In the genomic region with DNA sequence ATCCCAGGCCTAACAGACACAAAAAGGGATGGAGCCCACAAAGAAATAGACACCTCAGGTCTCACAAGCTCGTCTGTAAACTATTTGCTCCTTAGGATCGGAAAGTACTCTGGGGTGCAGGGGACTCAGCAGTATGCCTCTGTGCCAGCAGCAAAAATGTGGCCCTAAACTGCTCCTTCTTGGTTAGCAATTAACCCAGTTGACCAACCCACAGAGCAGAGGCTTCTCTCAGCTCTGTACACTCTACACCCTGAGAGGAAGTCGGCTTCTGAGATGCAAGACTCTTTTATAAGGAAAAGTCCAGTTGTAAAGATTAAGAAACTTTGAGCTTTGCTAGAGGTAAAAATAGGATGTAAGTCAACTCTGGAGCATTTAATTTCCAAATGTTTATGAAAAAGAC, we compare ENCODE assay signal across 17 cellular contexts.
DNase-seq lines count a peak whose midpoint lies in the region; ATAC-seq and TF ChIP-seq lines count a peak whose summit lies in the region.
"Had no signal": no experiment of that assay in that cellular context is flagged by ENCODE, and none has a peak within 500 bp of the region (broad histone marks: within the 10 kb centered on the region; RNA-seq: fewer than 3 reads in every experiment).

No MANE protein-coding gene starts in this region.

- H3K36me3 ChIP-seq in PC-9 (ENCODE audit: low read depth), result no peaks in the 10 kb centered on the region
- H3K36me3 ChIP-seq in sigmoid colon, result no peaks in the 10 kb centered on the region

- BruUV-seq in PC-9 (replicated peaks; lab: Mats Ljungman, UMichigan), result no TSS peak

- ATAC-seq in GM18907 (IDR thresholded peaks at IDR 0.05; ENCODE audit: unreplicated experiment) (peak; percentile 95), GM21529 (IDR thresholded peaks at IDR 0.05; ENCODE audit: unreplicated experiment) (peak; percentile 65), HG03139 (IDR thresholded peaks at IDR 0.05; ENCODE audit: unreplicated experiment) (peak; percentile 76), HG02870 (IDR thresholded peaks at IDR 0.05; ENCODE audit: unreplicated experiment) (no peak), natural killer cell (no peak)
- ATAC-seq: activated T-helper 17 cell treated with anti-CD3 and anti-CD28 coated beads, Interleukin-2, amount 50 U/mL, for 72 hours had no signal

- no peak overlapping the region for H3K4me3 Mint-ChIP-seq in natural killer cell
- H3K4me3 Mint-ChIP-seq: activated CD4-positive, alpha-beta memory T cell treated with anti-CD3 and anti-CD28 coated beads for 36 hours; activated T-helper 17 cell treated with anti-CD3 and anti-CD28 coated beads, Interleukin-2, amount 50 U/mL, for 72 hours; B cell had no signal

- H3K27ac ChIP-seq in PC-9, result no peak overlapping the region
- no peak overlapping the region for H3K27ac ChIP-seq in sigmoid colon

- H3K27me3 ChIP-seq in PC-9 (ENCODE audit: insufficient read depth, low read depth), result no peaks in the 10 kb centered on the region
- no peaks in the 10 kb centered on the region for H3K27me3 ChIP-seq in sigmoid colon
- H3K27me3 ChIP-seq: dorsolateral prefrontal cortex had no signal

- no peaks in the 10 kb centered on the region for H3K27me3 Mint-ChIP-seq in natural killer cell (ENCODE audit: low read depth in 2 of 2)
- H3K27me3 Mint-ChIP-seq: activated CD4-positive, alpha-beta memory T cell treated with anti-CD3 and anti-CD28 coated beads for 36 hours; activated T-helper 17 cell treated with anti-CD3 and anti-CD28 coated beads, Interleukin-2, amount 50 U/mL, for 72 hours had no signal

- CTCF ChIA-PET in PC-9 (lab: Charles Lee), result interaction anchor here (0.7 to 1.8 kb wide), 4 partner anchors 9 to 369 kb away, joined by 3 to 6 read pairs (median 4); no protein-coding TSS in a partner anchor

- peak; percentile 12 for DNase-seq in glomerular visceral epithelial cell (ENCODE audit: extremely low spot score)
- DNase-seq in PC-9, result no peak
- no peak for DNase-seq in sigmoid colon
- DNase-seq in natural killer cell, result no peak
- DNase-seq: activated CD4-positive, alpha-beta memory T cell treated with anti-CD3 and anti-CD28 coated beads for 36 hours; aorta; DMS153; dorsolateral prefrontal cortex; NCI-H82; retina; T1000 had no signal

- H2AFZ ChIP-seq in PC-9, result no peak overlapping the region; the same call in 1 of the 2 replicates

- POLR2A ChIA-PET in PC-9 (lab: Charles Lee; ENCODE audit: unreplicated experiment), result no interaction called here

- peaks cover 0 to 5% of the 10 kb centered on the region in 2 donors for H3K4me1 Mint-ChIP-seq in natural killer cell
- H3K4me1 Mint-ChIP-seq: B cell had no signal

- no peaks in the 10 kb centered on the region for H3K79me2 ChIP-seq in PC-9 (ENCODE audit: low read depth)

- no peaks in the 10 kb centered on the region for H4K20me1 ChIP-seq in PC-9 (ENCODE audit: insufficient read depth)

- H3K9me3 ChIP-seq in PC-9 (ENCODE audit: insufficient read depth, low read depth) (no peaks in the 10 kb centered on the region), sigmoid colon (no peaks in the 10 kb centered on the region)

- no peak for TF ChIP-seq EP300 in sigmoid colon (IDR thresholded peaks at IDR 0.05)

- H3K36me3 Mint-ChIP-seq in natural killer cell, result no peaks in the 10 kb centered on the region
- H3K36me3 Mint-ChIP-seq: activated CD4-positive, alpha-beta memory T cell treated with anti-CD3 and anti-CD28 coated beads for 36 hours had no signal

- no peaks in the 10 kb centered on the region for H3K9me3 Mint-ChIP-seq in natural killer cell
- H3K9me3 Mint-ChIP-seq: activated CD4-positive, alpha-beta memory T cell treated with anti-CD3 and anti-CD28 coated beads for 36 hours; activated T-helper 17 cell treated with anti-CD3 and anti-CD28 coated beads, Interleukin-2, amount 50 U/mL, for 72 hours had no signal

- H3K4me1 ChIP-seq in PC-9 (replicated peaks; ENCODE audit: insufficient read depth) (no peaks in the 10 kb centered on the region), sigmoid colon (no peaks in the 10 kb centered on the region)

- no peaks in the 10 kb centered on the region; the same call in 1 of the 2 replicates for H3F3A ChIP-seq in PC-9 (ENCODE audit: insufficient read depth, low read depth)

- no peak for TF ChIP-seq POLR2A in sigmoid colon (IDR thresholded peaks at IDR 0.05)

- intact Hi-C loops in PC-9 (cut with micrococcal nuclease; ENCODE audit: unreplicated experiment) (no loop called here), sigmoid colon (cut with DNase I) (no loop called here), natural killer cell (cut with micrococcal nuclease) (no loop called here)

- H3K9me2 ChIP-seq in PC-9 (ENCODE audit: insufficient read depth), result no peaks in the 10 kb centered on the region

- WGBS in sigmoid colon, 2 donors, result 22 to 68% methylated on average over 3 of the region's 3 CpGs

- H3K4me3 ChIP-seq in PC-9 (no peak overlapping the region), sigmoid colon (no peak overlapping the region)
- H3K4me3 ChIP-seq: dorsolateral prefrontal cortex had no signal

- H3K4me2 ChIP-seq in PC-9, result no peak overlapping the region

- TF ChIP-seq CTCF in PC-9 (conservative IDR thresholded peaks at IDR 0.05), result no peak
- no peak for TF ChIP-seq CTCF in sigmoid colon (IDR thresholded peaks at IDR 0.05)
- no peak for TF ChIP-seq CTCF in natural killer cell (IDR thresholded peaks at IDR 0.05)

- H3K27ac Mint-ChIP-seq in natural killer cell, result no peak overlapping the region
- H3K27ac Mint-ChIP-seq: activated CD4-positive, alpha-beta memory T cell treated with anti-CD3 and anti-CD28 coated beads for 36 hours; B cell had no signal

Comparison
In these comparisons a context has a peak if more than half of its experiments do, and no peak if none do; other contexts are left out.
1. ATAC-seq: peak in GM18907 (single experiment), GM21529 (single experiment) and HG03139 (single experiment); none in HG02870 (single experiment) and natural killer cell (0 of 3).